Comparison of ENCODE assay signal across 1 cellular context in the genomic region with DNA sequence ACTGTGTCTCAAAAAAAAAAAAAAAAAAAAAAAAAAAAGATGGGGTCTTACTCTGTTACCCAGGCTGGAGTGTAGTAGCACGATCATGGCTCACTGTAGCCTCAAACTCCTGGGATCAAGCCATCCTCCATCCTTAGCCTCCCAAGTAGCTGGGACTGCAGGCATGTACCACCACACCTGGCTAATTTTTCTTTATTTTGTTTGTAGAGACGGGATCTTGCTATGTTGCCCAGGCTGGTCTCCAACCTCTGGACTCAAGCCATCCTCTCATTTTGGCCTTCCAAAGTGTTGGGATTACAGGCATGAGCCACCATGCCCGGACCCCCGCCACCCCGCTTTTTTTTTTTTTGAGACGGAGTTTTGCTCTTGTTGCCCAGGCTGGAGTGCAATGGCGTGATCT.
A peak's percentile ranks its signal among the peaks of the same experiment; 100 is the strongest.
TF ChIP-seq lines count a peak whose summit lies in the region.

No MANE protein-coding gene starts in this region.

TF ChIP-seq in K562, 482 proteins besides CTCF, POLR2A, EP300 and RAD21:
- TF ChIP-seq ZNF121 (CRISPR knock-in tag; conservative IDR thresholded peaks at IDR 0.05), result peak; percentile 89
